Comparison of ENCODE assay signal across 17 cellular contexts in the genomic region with DNA sequence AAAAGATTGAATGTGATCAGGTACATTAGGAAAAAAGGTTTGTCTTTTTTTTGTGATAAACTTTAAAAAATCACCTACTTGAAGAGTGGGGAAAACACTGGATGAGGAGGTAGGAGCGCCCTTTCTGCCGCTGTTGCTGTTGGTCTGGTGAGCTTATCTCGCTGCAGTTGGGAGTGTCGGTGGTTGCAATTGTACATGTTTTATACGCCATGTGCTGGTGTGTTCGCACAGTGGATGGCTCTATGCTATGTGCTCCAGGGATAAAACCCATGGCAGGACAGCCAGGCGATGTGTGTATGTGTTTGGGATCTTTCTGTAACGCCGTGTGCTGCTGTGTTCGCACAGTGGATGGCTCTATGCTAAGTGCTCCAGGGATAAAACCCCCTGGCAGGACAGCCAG. TPM values are rescaled to one million over a fixed set of nuclear protein-coding genes. Genes with fewer than 3 reads are reported as not detected.
DNase-seq lines count a peak whose midpoint lies in the region; ATAC-seq and TF ChIP-seq lines count a peak whose summit lies in the region.
"Had no signal": no experiment of that assay in that cellular context is flagged by ENCODE, and none has a peak within 500 bp of the region (broad histone marks: within the 10 kb centered on the region; RNA-seq: fewer than 3 reads in every experiment).

No MANE protein-coding gene starts in this region.

- H3K27me3 ChIP-seq in PC-3 (ENCODE audit: low read length) (no peaks in the 10 kb centered on the region), esophagus muscularis mucosa (peaks cover 0 to 12% (median 0%) of the 10 kb centered on the region in 4 donors), testis (no peaks in the 10 kb centered on the region)
- H3K27me3 ChIP-seq: BLaER1 treated with 17β-estradiol and CSF1 and Interleukin-3, amounts not matched to agents 10 nM and 100 nM had no signal

- no peak overlapping the region for H2AFZ ChIP-seq in PC-3 (ENCODE audit: low read length)

- CTCF ChIA-PET in PC-3 (lab: Charles Lee), result no interaction called here
- CTCF ChIA-PET in activated CD8-positive, alpha-beta T cell treated with anti-CD3 and anti-CD28 coated beads for 36 hours (lab: Charles Lee), result no interaction called here

- H3F3A ChIP-seq in PC-3 (ENCODE audit: low read length, unreplicated experiment), result no peaks in the 10 kb centered on the region

- H3K27ac Mint-ChIP-seq in activated CD8-positive, alpha-beta T cell treated with anti-CD3 and anti-CD28 coated beads for 36 hours, result no peak overlapping the region
- H3K27ac Mint-ChIP-seq: activated CD4-positive, alpha-beta T cell treated with anti-CD3 and anti-CD28 coated beads for 36 hours; activated T-cell treated with anti-CD3 and anti-CD28 coated beads, Interleukin-2, amount 50 U/mL, for 72 hours had no signal

- peaks cover 9% of the 10 kb centered on the region for H3K4me1 ChIP-seq in PC-3 (ENCODE audit: insufficient read depth, low read length)
- H3K4me1 ChIP-seq in esophagus muscularis mucosa, result peaks cover 0 to 61% (median 51%) of the 10 kb centered on the region in 4 donors
- H3K4me1 ChIP-seq in mucosa of descending colon (ENCODE audit: low read depth), result no peaks in the 10 kb centered on the region
- H3K4me1 ChIP-seq in testis, result peaks cover 28% of the 10 kb centered on the region

- POLR2A ChIA-PET in PC-3 (lab: Charles Lee; ENCODE audit: unreplicated experiment), result no interaction called here
- POLR2A ChIA-PET in activated CD8-positive, alpha-beta T cell treated with anti-CD3 and anti-CD28 coated beads for 36 hours (lab: Charles Lee), result no interaction called here

- DNase-seq in PC-3 (no peak), esophagus muscularis mucosa (ENCODE audit: extremely low spot score) (no peak), mucosa of descending colon (peak in 1 of 3 donors; percentile 8), testis (no peak), left lobe of liver (ENCODE audit: low spot score) (no peak), RKO (ENCODE audit: low spot score) (no peak)
- no peak for DNase-seq in activated CD8-positive, alpha-beta T cell treated with anti-CD3 and anti-CD28 coated beads for 36 hours
- no peak for DNase-seq in activated naive CD4-positive, alpha-beta T cell (lab: John Stamatoyannopoulos, UW)
- DNase-seq: activated CD4-positive, alpha-beta T cell treated with anti-CD3 and anti-CD28 coated beads for 36 hours; activated T-cell treated with anti-CD3 and anti-CD28 coated beads, Interleukin-2, amount 50 U/mL, for 72 hours; brain microvascular endothelial cell; HCEC 1CT; NCI-H226 had no signal

- H3K27ac ChIP-seq in PC-3 (ENCODE audit: low read length) (no peak overlapping the region), esophagus muscularis mucosa (replicated peaks in 1 of 4) (no peak overlapping the region), testis (no peak overlapping the region)
- H3K27ac ChIP-seq: BLaER1 treated with 17β-estradiol and CSF1 and Interleukin-3, amounts not matched to agents 10 nM and 100 nM; brain microvascular endothelial cell; epithelial cell of prostate had no signal

- TF ChIP-seq CTCF in PC-3 (conservative IDR thresholded peaks at IDR 0.05; ENCODE audit: low read depth, low read length), result no peak
- no peak for TF ChIP-seq CTCF in esophagus muscularis mucosa (IDR thresholded peaks at IDR 0.05)
- no peak for TF ChIP-seq CTCF in mucosa of descending colon (IDR thresholded peaks at IDR 0.05)
- no peak for TF ChIP-seq CTCF in testis (IDR thresholded peaks at IDR 0.05)
- no peak for TF ChIP-seq CTCF in activated CD8-positive, alpha-beta T cell treated with anti-CD3 and anti-CD28 coated beads for 36 hours (IDR thresholded peaks at IDR 0.05)

- TF ChIP-seq POLR2A in esophagus muscularis mucosa (IDR thresholded peaks at IDR 0.05; ENCODE audit: low read depth), result no peak
- no peak for TF ChIP-seq POLR2A in testis (IDR thresholded peaks at IDR 0.05)

- H3K36me3 Mint-ChIP-seq in activated CD8-positive, alpha-beta T cell treated with anti-CD3 and anti-CD28 coated beads for 36 hours (ENCODE audit: low read depth), result no peaks in the 10 kb centered on the region

- H4K20me1 ChIP-seq in PC-3 (ENCODE audit: low read length), result no peaks in the 10 kb centered on the region
- H4K20me1 ChIP-seq: BLaER1 treated with 17β-estradiol and CSF1 and Interleukin-3, amounts not matched to agents 10 nM and 100 nM had no signal

- no peaks in the 10 kb centered on the region for H3K9me2 ChIP-seq in PC-3 (replicated peaks; ENCODE audit: low read length)

- no peak overlapping the region for H3K4me3 Mint-ChIP-seq in activated CD8-positive, alpha-beta T cell treated with anti-CD3 and anti-CD28 coated beads for 36 hours

- BruUV-seq in PC-3 (replicated peaks; lab: Mats Ljungman, UMichigan), result no TSS peak

- H3K9me3 ChIP-seq in PC-3 (ENCODE audit: low read length), result no peaks in the 10 kb centered on the region
- no peaks in the 10 kb centered on the region for H3K9me3 ChIP-seq in esophagus muscularis mucosa
- H3K9me3 ChIP-seq in mucosa of descending colon, result no peaks in the 10 kb centered on the region
- H3K9me3 ChIP-seq in testis, result no peaks in the 10 kb centered on the region

- H3K4me3 ChIP-seq in PC-3 (ENCODE audit: low read length), result 0 out of 2 replicates have a peak overlapping the region, but pooled peaks have one; percentile 82
- H3K4me3 ChIP-seq in esophagus muscularis mucosa, result peak overlapping the region; percentile 74 to 83 (median 75)
- no peak overlapping the region for H3K4me3 ChIP-seq in mucosa of descending colon
- peak overlapping the region; percentile 59 to 70 for H3K4me3 ChIP-seq in testis
- H3K4me3 ChIP-seq: BLaER1 treated with 17β-estradiol and CSF1 and Interleukin-3, amounts not matched to agents 10 nM and 100 nM had no signal

- peaks cover 5% of the 10 kb centered on the region for H3K4me1 Mint-ChIP-seq in activated CD8-positive, alpha-beta T cell treated with anti-CD3 and anti-CD28 coated beads for 36 hours (ENCODE audit: low read depth)

- H3K27me3 Mint-ChIP-seq in activated CD8-positive, alpha-beta T cell treated with anti-CD3 and anti-CD28 coated beads for 36 hours, result peaks cover 44% of the 10 kb centered on the region

- no peaks in the 10 kb centered on the region for H3K79me2 ChIP-seq in PC-3 (ENCODE audit: low read length)

- H3K9ac ChIP-seq in PC-3 (ENCODE audit: low read length), result no peak overlapping the region
- H3K9ac ChIP-seq: BLaER1 treated with 17β-estradiol and CSF1 and Interleukin-3, amounts not matched to agents 10 nM and 100 nM had no signal

- H3K36me3 ChIP-seq in PC-3 (ENCODE audit: low read depth, low read length) (no peaks in the 10 kb centered on the region), esophagus muscularis mucosa (no peaks in the 10 kb centered on the region), mucosa of descending colon (ENCODE audit: low read depth) (no peaks in the 10 kb centered on the region), testis (ENCODE audit: low read depth, missing control alignments) (no peaks in the 10 kb centered on the region)
- H3K36me3 ChIP-seq: BLaER1 treated with 17β-estradiol and CSF1 and Interleukin-3, amounts not matched to agents 10 nM and 100 nM; brain microvascular endothelial cell had no signal

- peak overlapping the region; percentile 97; the same call in 1 of the 2 replicates for H3K4me2 ChIP-seq in PC-3 (ENCODE audit: low read length)
- H3K4me2 ChIP-seq: BLaER1 treated with 17β-estradiol and CSF1 and Interleukin-3, amounts not matched to agents 10 nM and 100 nM had no signal

- H3K9me3 Mint-ChIP-seq in activated CD8-positive, alpha-beta T cell treated with anti-CD3 and anti-CD28 coated beads for 36 hours, result no peaks in the 10 kb centered on the region
- H3K9me3 Mint-ChIP-seq: activated T-cell treated with anti-CD3 and anti-CD28 coated beads, Interleukin-2, amount 50 U/mL, for 72 hours had no signal

- 92% methylated on average over 10 of the region's 10 CpGs for WGBS in esophagus muscularis mucosa
- 42 to 62% methylated on average over 6 to 10 of the region's 10 CpGs for WGBS in testis, 2 donors

- intact Hi-C loops in PC-3 (cut with micrococcal nuclease) (no loop called here), esophagus muscularis mucosa (cut with DNase I) (loop anchor here (5.0 kb wide), 1 partner anchor 92 kb away; no protein-coding TSS in a partner anchor), mucosa of descending colon (cut with DNase I, micrococcal nuclease) (no loop called here), testis (cut with DNase I; ENCODE audit: low total_unique reads) (loop anchor here (10.0 kb wide), 1 partner anchor 75 kb away; no protein-coding TSS in a partner anchor)
- intact Hi-C loops in activated CD8-positive, alpha-beta T cell treated with anti-CD3 and anti-CD28 coated beads for 36 hours (cut with micrococcal nuclease), result no loop called here

- TF ChIP-seq EP300 in esophagus muscularis mucosa (IDR thresholded peaks at IDR 0.05), result no peak

- ATAC-seq in PC-3 (no peak), mucosa of descending colon (peak; percentile 15), left lobe of liver (no peak)
- no peak for ATAC-seq in activated CD8-positive, alpha-beta T cell treated with anti-CD3 and anti-CD28 coated beads for 36 hours
- ATAC-seq: activated CD4-positive, alpha-beta T cell treated with anti-CD3 and anti-CD28 coated beads for 36 hours; activated T-cell treated with anti-CD3 and anti-CD28 coated beads, Interleukin-2, amount 50 U/mL, for 72 hours had no signal

RNA-seq across cellular contexts. Expression of gene SLC22A3, which starts 1.7 kb away (rescaled TPM):
- total RNA-seq in PC-3 (2014; rRNA removed), result 0.47 and 0.92 TPM in 2 replicates
- 10 to 100 TPM; 16.8 to 20.4 (median 18.9) TPM for total RNA-seq in esophagus muscularis mucosa
- 1 to 10 TPM; 1.4 to 7.3 (median 1.6) TPM for total RNA-seq in mucosa of descending colon
- total RNA-seq in testis, result 10 to 100 TPM in 1 of 2 donors, 1 to 10 TPM in 1; 5.7 to 10.3 TPM
- polyA plus RNA-seq in testis (ENCODE audit: insufficient read depth, low read depth, low replicate concordance), result 6.9 TPM
- total RNA-seq in left lobe of liver, result 34.5 TPM
- not detected for total RNA-seq in activated CD8-positive, alpha-beta T cell treated with anti-CD3 and anti-CD28 coated beads for 36 hours
- total RNA-seq: activated CD4-positive, alpha-beta T cell treated with anti-CD3 and anti-CD28 coated beads for 36 hours; activated T-cell treated with anti-CD3 and anti-CD28 coated beads, Interleukin-2, amount 50 U/mL, for 72 hours; OCI-LY7 had no signal
- polyA plus RNA-seq: neural cell had no signal

Comparison
In these comparisons a context has a peak if more than half of its experiments do, and no peak if none do; other contexts are left out.
1. intact Hi-C loops: an anchor here in esophagus muscularis mucosa (5.0 kb wide) and testis (10.0 kb wide); none called in PC-3, mucosa of descending colon and activated CD8-positive, alpha-beta T cell treated with anti-CD3 and anti-CD28 coated beads for 36 hours.